9 cellular contexts compared by ENCODE assay signal in genomic region chr14:89165810-89166209, GRCh38.
A peak's percentile ranks its signal among the peaks of the same experiment; 100 is the strongest.
DNase-seq lines count a peak whose midpoint lies in the region; ATAC-seq and TF ChIP-seq lines count a peak whose summit lies in the region.
"Had no signal": no experiment of that assay in that cellular context is flagged by ENCODE, and none has a peak within 500 bp of the region (broad histone marks: within the 10 kb centered on the region; RNA-seq: fewer than 3 reads in every experiment).

No MANE protein-coding gene starts in this region.

- TF ChIP-seq POLR2A in IMR-90 (IDR thresholded peaks at IDR 0.05; ENCODE audit: low read depth, low read length), result no peak

- DNase-seq in IMR-90 (peak; percentile 10), mesenchymal stem cell (no peak), NOMO-1 (lab: John Stamatoyannopoulos, UW; ENCODE audit: unreplicated experiment in 2 of 2) (no peak), kidney tubule cell (ENCODE audit: low spot score) (no peak), NCI-H2029 (lab: John Stamatoyannopoulos, UW) (no peak)
- no peak for DNase-seq in activated CD4-positive, CD25-positive, alpha-beta regulatory T cell treated with anti-CD3 and anti-CD28 coated beads, Interleukin-2, amount 50 U/mL, for 72 hours

- H4K91ac ChIP-seq in IMR-90 (ENCODE audit: insufficient read depth, low read depth, low read length) (no peak overlapping the region), mesenchymal stem cell (ENCODE audit: low read length) (no peak overlapping the region)

- H3K36me3 ChIP-seq in IMR-90 (ENCODE audit: control insufficient read depth, insufficient read depth, low read length), result peaks cover 35% of the 10 kb centered on the region
- H3K36me3 ChIP-seq in mesenchymal stem cell (ENCODE audit: control insufficient read depth in 1 of 2, insufficient read depth in 2 of 2, low read depth in 1 of 2, low read length in 2 of 2), result peaks cover 31 to 32% of the 10 kb centered on the region in 2 experiments
- H3K36me3 ChIP-seq: cardiac muscle cell had no signal

- WGBS in IMR-90 (ENCODE audit: extremely low coverage in 2 of 2, insufficient read length in 1 of 2), 2 experiments, result no CpG with 5 or more reads among the region's 3 CpGs
- 100% methylated on average over 2 of the region's 3 CpGs for WGBS in mesenchymal stem cell

- H3K27ac ChIP-seq in IMR-90 (ENCODE audit: insufficient read depth, low read length) (no peak overlapping the region), mesenchymal stem cell (ENCODE audit: low read length, poor library complexity, severe bottlenecking) (no peak overlapping the region)
- H3K27ac ChIP-seq: cardiac muscle cell had no signal

- 0 out of 2 replicates have a peak, but pooled peaks cover 13% of the 10 kb centered on the region for H3K9me1 ChIP-seq in IMR-90 (ENCODE audit: insufficient read depth, low read length)

- H3K18ac ChIP-seq in IMR-90 (ENCODE audit: low read depth, low read length) (no peak overlapping the region), mesenchymal stem cell (ENCODE audit: low read depth in 1 of 2, low read length in 2 of 2) (no peak overlapping the region)

- no peak overlapping the region for H3K56ac ChIP-seq in IMR-90 (ENCODE audit: extremely low read depth, insufficient read depth, low read length)

- H3K9ac ChIP-seq in IMR-90 (ENCODE audit: low read depth, low read length), result no peak overlapping the region
- H3K9ac ChIP-seq in mesenchymal stem cell (ENCODE audit: low read length), result peak overlapping the region; percentile 50

- no peak overlapping the region for H2AK5ac ChIP-seq in IMR-90 (ENCODE audit: low read depth, low read length)
- no peak overlapping the region for H2AK5ac ChIP-seq in mesenchymal stem cell (ENCODE audit: low read length, severe bottlenecking)

- H2BK12ac ChIP-seq in mesenchymal stem cell (ENCODE audit: low read length in 2 of 2), result no peak overlapping the region

- H2BK5ac ChIP-seq in IMR-90 (ENCODE audit: low read depth, low read length, poor library complexity, severe bottlenecking), result no peak overlapping the region
- H2BK5ac ChIP-seq in mesenchymal stem cell (ENCODE audit: low read depth, low read length, poor library complexity, severe bottlenecking), result no peak overlapping the region

- no peak overlapping the region for H3K4me2 ChIP-seq in IMR-90 (ENCODE audit: low read depth, low read length)
- H3K4me2 ChIP-seq in mesenchymal stem cell (ENCODE audit: low read length, poor library complexity, severe bottlenecking), result no peak overlapping the region

- H3K14ac ChIP-seq in IMR-90 (replicated peaks; ENCODE audit: low read depth, low read length) (no peak overlapping the region), mesenchymal stem cell (ENCODE audit: low read length in 2 of 2) (no peak overlapping the region)

- dilution Hi-C loops in IMR-90 (cut with HindIII; ENCODE audit: low sequenced_read_pairs, unreplicated experiment), result no loop called here

- H3K4ac ChIP-seq in IMR-90 (ENCODE audit: low read depth, low read length), result no peak overlapping the region
- H3K4ac ChIP-seq in mesenchymal stem cell (ENCODE audit: low read depth in 1 of 2, low read length in 2 of 2), result no peak overlapping the region

- no peaks in the 10 kb centered on the region for H3K27me3 ChIP-seq in IMR-90 (ENCODE audit: control insufficient read depth, insufficient read depth, low read length)
- H3K27me3 ChIP-seq in mesenchymal stem cell (ENCODE audit: control insufficient read depth in 1 of 2, insufficient read depth in 1 of 2, low read length in 2 of 2), result no peaks in the 10 kb centered on the region
- H3K27me3 ChIP-seq: cardiac muscle cell had no signal

- H2BK15ac ChIP-seq in IMR-90 (ENCODE audit: low read depth, low read length), result no peak overlapping the region
- H2BK15ac ChIP-seq in mesenchymal stem cell (ENCODE audit: low read depth, poor library complexity, severe bottlenecking), result no peak overlapping the region

- H4K8ac ChIP-seq in IMR-90 (ENCODE audit: low read depth in 2 of 2, low read length in 2 of 2), result no peak overlapping the region
- no peak overlapping the region for H4K8ac ChIP-seq in mesenchymal stem cell (ENCODE audit: low read length)

- H3K79me1 ChIP-seq in IMR-90 (ENCODE audit: low read depth in 1 of 2, low read length in 2 of 2) (peaks cover 14 to 16% of the 10 kb centered on the region in 2 experiments; a peak in 3 of 4 replicates), mesenchymal stem cell (replicated peaks; ENCODE audit: low read length, poor library complexity, severe bottlenecking) (peaks cover 9% of the 10 kb centered on the region)

- intact Hi-C loops in IMR-90 (cut with micrococcal nuclease), result no loop called here

- no peak for TF ChIP-seq RAD21 in IMR-90 (IDR thresholded peaks at IDR 0.05; ENCODE audit: low read length)

- no peak overlapping the region for H4K5ac ChIP-seq in IMR-90 (ENCODE audit: low read depth, low read length)

- no peak overlapping the region for H3K23ac ChIP-seq in IMR-90 (ENCODE audit: low read depth, low read length)
- H3K23ac ChIP-seq in mesenchymal stem cell (ENCODE audit: low read length in 2 of 2), result no peak overlapping the region

- H2AK9ac ChIP-seq in IMR-90 (replicated peaks; ENCODE audit: low read depth, low read length, poor library complexity), result no peak overlapping the region

- POLR2A ChIA-PET in IMR-90 (lab: Charles Lee; ENCODE audit: unreplicated experiment), result no interaction called here

- H3K9me3 ChIP-seq in IMR-90 (ENCODE audit: control insufficient read depth, insufficient read depth, low read length) (no peaks in the 10 kb centered on the region), mesenchymal stem cell (ENCODE audit: control insufficient read depth, low read length) (no peaks in the 10 kb centered on the region)

- ATAC-seq in GM21367 (IDR thresholded peaks at IDR 0.05; ENCODE audit: unreplicated experiment), result peak; percentile 7
- no peak; the same call in 1 of the 2 replicates for ATAC-seq in IMR-90 (ENCODE audit: low read depth)

- CTCF ChIA-PET in IMR-90 (lab: Yijun Ruan, JAX), result no interaction called here

- TF ChIP-seq CTCF in IMR-90 (conservative IDR thresholded peaks at IDR 0.05; ENCODE audit: low read depth, low read length), result no peak

- no peak overlapping the region for H2BK20ac ChIP-seq in IMR-90 (ENCODE audit: low read depth, low read length)

- BruUV-seq in IMR-90 (replicated peaks; lab: Mats Ljungman, UMichigan), result no TSS peak

- in situ Hi-C loops in IMR-90 (cut with MboI; ENCODE audit: low sequenced_read_pairs), result no loop called here

- H2AFZ ChIP-seq in IMR-90 (replicated peaks; ENCODE audit: low read length, poor library complexity) (no peak overlapping the region), mesenchymal stem cell (ENCODE audit: low read depth, low read length) (no peak overlapping the region)

- peak overlapping the region; percentile 44; the same call in 1 of the 2 replicates for H3K4me3 ChIP-seq in GM08714 (ENCODE audit: low read length)
- H3K4me3 ChIP-seq in IMR-90 (ENCODE audit: insufficient read depth, low read depth, low read length), result no peak overlapping the region
- peak overlapping the region in 1 of 2 experiments; percentile 54 for H3K4me3 ChIP-seq in mesenchymal stem cell (ENCODE audit: insufficient read depth in 1 of 2, low read depth in 1 of 2, low read length in 2 of 2)
- H3K4me3 ChIP-seq: cardiac muscle cell had no signal

- H4K20me1 ChIP-seq in IMR-90 (ENCODE audit: insufficient read depth, low read length), result no peaks in the 10 kb centered on the region; the same call in 1 of the 2 replicates

- H3K4me1 ChIP-seq in IMR-90 (ENCODE audit: control insufficient read depth, insufficient read depth, low read length) (peaks cover 2% of the 10 kb centered on the region; the same call in 1 of the 2 replicates), mesenchymal stem cell (ENCODE audit: control insufficient read depth, insufficient read depth, low read depth, low read length) (peaks cover 8% of the 10 kb centered on the region)

- H2BK120ac ChIP-seq in IMR-90 (ENCODE audit: low read depth, low read length), result no peak overlapping the region
- H2BK120ac ChIP-seq in mesenchymal stem cell (ENCODE audit: low read depth, low read length), result no peak overlapping the region

TF ChIP-seq in IMR-90, 13 proteins besides CTCF, POLR2A, EP300 and RAD21:
- no peak for TF ChIP-seq RCOR1 (IDR thresholded peaks at IDR 0.05; ENCODE audit: insufficient replicate concordance, low read length)
- TF ChIP-seq MAZ (IDR thresholded peaks at IDR 0.05; ENCODE audit: borderline replicate concordance, low read depth, low read length), result no peak
- TF ChIP-seq SMC3 (IDR thresholded peaks at IDR 0.05; ENCODE audit: low read depth, low read length), result no peak
- no peak for TF ChIP-seq CEBPB (IDR thresholded peaks at IDR 0.05; ENCODE audit: low read depth, low read length)
- no peak for TF ChIP-seq MAFK (IDR thresholded peaks at IDR 0.05; ENCODE audit: low read depth, low read length)
- no peak for TF ChIP-seq CHD1 (IDR thresholded peaks at IDR 0.05; ENCODE audit: low read depth, low read length)
- no peak for TF ChIP-seq ELK1 (IDR thresholded peaks at IDR 0.05; ENCODE audit: borderline replicate concordance, low read depth, low read length)
- TF ChIP-seq, protein P1, sequence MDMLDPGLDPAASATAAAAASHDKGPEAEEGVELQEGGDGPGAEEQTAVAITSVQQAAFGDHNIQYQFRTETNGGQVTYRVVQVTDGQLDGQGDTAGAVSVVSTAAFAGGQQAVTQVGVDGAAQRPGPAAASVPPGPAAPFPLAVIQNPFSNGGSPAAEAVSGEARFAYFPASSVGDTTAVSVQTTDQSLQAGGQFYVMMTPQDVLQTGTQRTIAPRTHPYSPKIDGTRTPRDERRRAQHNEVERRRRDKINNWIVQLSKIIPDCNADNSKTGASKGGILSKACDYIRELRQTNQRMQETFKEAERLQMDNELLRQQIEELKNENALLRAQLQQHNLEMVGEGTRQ (IDR thresholded peaks at IDR 0.05; ENCODE audit: low read depth, low read length), result no peak
- TF ChIP-seq BHLHE40 (IDR thresholded peaks at IDR 0.05; ENCODE audit: low read depth, low read length), result no peak
- TF ChIP-seq RFX5 (IDR thresholded peaks at IDR 0.05; ENCODE audit: low read depth, low read length), result no peak
- TF ChIP-seq MXI1 (IDR thresholded peaks at IDR 0.05; ENCODE audit: borderline replicate concordance, low read depth, low read length), result no peak
- TF ChIP-seq FOS (IDR thresholded peaks at IDR 0.05; ENCODE audit: low read depth, low read length), result no peak
